ENCODE assay signal across 7 cellular contexts in the genomic region with DNA sequence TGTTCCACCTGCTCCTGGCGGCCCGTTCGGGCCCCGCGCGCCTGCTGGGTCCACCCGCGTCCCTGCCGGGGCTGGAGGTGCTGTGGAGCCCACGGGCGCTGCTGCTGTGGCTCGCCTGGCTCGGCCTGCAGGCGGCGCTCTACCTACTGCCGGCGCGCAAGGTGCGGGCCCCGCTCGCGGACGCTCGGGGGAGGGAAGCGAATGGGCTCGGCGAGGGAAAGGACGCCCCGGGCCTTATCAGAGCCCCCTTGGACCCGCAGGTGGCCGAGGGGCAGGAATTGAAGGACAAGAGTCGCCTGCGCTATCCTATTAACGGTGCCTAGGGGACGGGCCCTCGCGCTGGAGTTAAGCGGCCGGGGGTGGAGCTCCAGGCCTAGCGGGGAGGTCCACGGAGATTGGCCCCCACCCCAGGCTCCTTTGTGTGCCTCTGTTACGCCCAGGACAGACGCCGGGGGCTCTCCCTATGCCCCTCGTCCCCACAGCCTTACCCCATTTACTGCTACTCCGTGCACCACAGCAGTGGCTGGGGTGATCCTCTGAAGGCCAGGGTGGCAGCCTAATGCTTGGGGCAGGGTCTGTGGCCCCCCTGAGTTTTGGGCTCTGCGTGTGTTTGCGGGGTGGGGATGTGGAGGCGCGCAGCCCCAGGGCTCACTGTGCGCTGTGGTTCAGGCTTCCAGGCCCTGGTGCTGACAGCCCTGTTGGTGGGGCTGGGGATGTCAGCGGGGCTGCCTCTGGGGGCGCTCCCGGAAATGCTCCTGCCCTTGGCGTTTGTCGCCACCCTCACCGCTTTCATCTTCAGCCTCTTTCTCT. TPM values are rescaled to one million over a fixed set of nuclear protein-coding genes. Genes with fewer than 3 reads are reported as not detected.
DNase-seq lines count a peak whose midpoint lies in the region; ATAC-seq and TF ChIP-seq lines count a peak whose summit lies in the region.

No MANE protein-coding gene starts in this region.

- peaks cover 10% of the 10 kb centered on the region; the same call in 1 of the 2 replicates for H3K36me3 ChIP-seq in RWPE2 (ENCODE audit: low read depth)

- WGBS in right cardiac atrium, result 2% methylated on average over 57 of the region's 57 CpGs

- H3K9me3 Mint-ChIP-seq in activated naive CD8-positive, alpha-beta T cell (ENCODE audit: low read depth), result no peaks in the 10 kb centered on the region

- H3K4me1 Mint-ChIP-seq in activated naive CD8-positive, alpha-beta T cell (ENCODE audit: low read depth), result peaks cover 55% of the 10 kb centered on the region

- H3K9me3 ChIP-seq in RWPE2 (ENCODE audit: severe bottlenecking) (no peaks in the 10 kb centered on the region), right cardiac atrium (ENCODE audit: control insufficient read depth, low read length) (no peaks in the 10 kb centered on the region)

- H3K27me3 ChIP-seq in RWPE2 (ENCODE audit: insufficient read depth, poor library complexity, severe bottlenecking) (no peaks in the 10 kb centered on the region), right cardiac atrium (ENCODE audit: control insufficient read depth, insufficient read depth) (no peaks in the 10 kb centered on the region)

- peak overlapping the region; percentile 76 for H3K4me3 ChIP-seq in GM08714 (ENCODE audit: low read length)
- H3K4me3 ChIP-seq in RWPE2 (ENCODE audit: severe bottlenecking), result peak overlapping the region; percentile 39
- H3K4me3 ChIP-seq in right cardiac atrium (ENCODE audit: low read length), result peak overlapping the region; percentile 53
- H3K4me3 ChIP-seq in retinal pigment epithelial cell (ENCODE audit: low read length), result peak overlapping the region; percentile 79

- H3K36me3 Mint-ChIP-seq in activated naive CD8-positive, alpha-beta T cell, result no peaks in the 10 kb centered on the region

- H3K4me1 ChIP-seq in RWPE2 (ENCODE audit: insufficient read depth, poor library complexity, severe bottlenecking), result peaks cover 10% of the 10 kb centered on the region
- H3K4me1 ChIP-seq in right cardiac atrium (ENCODE audit: control insufficient read depth, insufficient read depth, low read length), result no peaks in the 10 kb centered on the region

- TF ChIP-seq CTCF in RWPE2 (IDR thresholded peaks at IDR 0.05; ENCODE audit: poor library complexity, severe bottlenecking) (peak; percentile 90), retinal pigment epithelial cell (conservative IDR thresholded peaks at IDR 0.05; ENCODE audit: low read depth, low read length) (peak; percentile 76)

- intact Hi-C loops in right cardiac atrium (cut with DNase I), result loop anchor here in 2 of 4 donors (10.0 kb wide), 3 partner anchors 88 to 328 kb away; a partner anchor contains a TSS

- ATAC-seq in HG03432 (IDR thresholded peaks at IDR 0.05; ENCODE audit: unreplicated experiment), result peak; percentile 37
- peak; percentile 5 for ATAC-seq in RWPE2 (ENCODE audit: low read depth)
- ATAC-seq in right cardiac atrium, result peak; percentile 46 to 55

- H3K27me3 Mint-ChIP-seq in activated naive CD8-positive, alpha-beta T cell, result no peaks in the 10 kb centered on the region

- DNase-seq in RWPE2 (ENCODE audit: low spot score), result peak; percentile 60
- DNase-seq in right cardiac atrium, result peak; percentile 61 to 89 (median 88)
- no peak for DNase-seq in retinal pigment epithelial cell (ENCODE audit: low read depth)
- no peak for DNase-seq in putamen (ENCODE audit: low spot score)

- H3K27ac ChIP-seq in RWPE2 (ENCODE audit: poor library complexity, severe bottlenecking) (peak overlapping the region; percentile 45), right cardiac atrium (ENCODE audit: low read length) (peak overlapping the region; percentile 56)

- peak overlapping the region; percentile 83 for H3K4me3 Mint-ChIP-seq in activated naive CD8-positive, alpha-beta T cell

- H3K27ac Mint-ChIP-seq in activated naive CD8-positive, alpha-beta T cell, result peak overlapping the region; percentile 83

RNA-seq across cellular contexts. Expression of a gene that starts 1.1 kb away (rescaled TPM):
- total RNA-seq in right cardiac atrium, result 10 to 100 TPM; 45.7 to 91.5 (median 52.3) TPM
- 63.5 TPM for polyA plus RNA-seq in right cardiac atrium

RNA-seq across cellular contexts. Expression of a gene that starts 4.7 kb away (rescaled TPM):
- 1 to 10 TPM; 6.4 to 9.2 (median 7.8) TPM for total RNA-seq in right cardiac atrium
- 11.6 TPM for polyA plus RNA-seq in right cardiac atrium

RNA-seq across cellular contexts. Expression of a gene that starts 9.2 kb away (rescaled TPM):
- 100 to 1,000 TPM; 658 to 797 (median 721) TPM for total RNA-seq in right cardiac atrium
- polyA plus RNA-seq in right cardiac atrium, result 686 TPM

RNA-seq across cellular contexts. Expression of a gene that starts 9.4 kb away (rescaled TPM):
- 10 to 100 TPM; 31.1 to 37.7 (median 34.1) TPM for total RNA-seq in right cardiac atrium
- 24.8 TPM for polyA plus RNA-seq in right cardiac atrium

RNA-seq across cellular contexts. Expression of a gene that starts 16.7 kb away (rescaled TPM):
- total RNA-seq in right cardiac atrium, result 10 to 100 TPM; 68.0 to 80.9 (median 79.1) TPM
- 67.1 TPM for polyA plus RNA-seq in right cardiac atrium

Comparison
In these comparisons a context has a peak if more than half of its experiments do, and no peak if none do; other contexts are left out.
1. DNase-seq: peak in RWPE2 (single experiment) and right cardiac atrium (3 of 3); none in retinal pigment epithelial cell (single experiment) and putamen (single experiment).
2. Peak in every context shown above with its lines, with median percentiles within 50 percentile points of each other: H3K4me3 ChIP-seq and ATAC-seq.